ENCODE assay signal across 34 cellular contexts in the genomic region with DNA sequence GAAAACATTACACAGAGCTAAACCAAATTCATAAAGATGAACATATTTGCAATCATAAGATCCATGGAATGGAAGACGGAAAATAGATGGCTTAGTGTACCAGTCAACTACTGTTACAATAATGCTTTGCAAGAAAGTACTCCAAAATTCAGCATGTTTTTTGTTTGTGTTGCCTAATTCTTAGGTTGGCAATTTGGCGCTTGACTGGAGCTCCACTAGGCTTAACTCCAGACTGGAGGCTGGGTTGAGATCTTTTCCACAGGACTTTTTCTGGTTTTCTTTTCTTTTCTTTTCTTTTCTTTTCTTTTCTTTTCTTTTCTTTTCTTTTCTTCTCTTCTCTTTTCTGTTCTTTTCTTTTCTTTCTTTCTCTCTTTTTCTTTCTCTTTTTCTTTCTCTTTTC.
"Had no signal": no experiment of that assay in that cellular context is flagged by ENCODE, and none has a peak within 500 bp of the region (broad histone marks: within the 10 kb centered on the region; RNA-seq: fewer than 3 reads in every experiment).

No MANE protein-coding gene starts in this region.

- H3K4me1 ChIP-seq: Peyer's patch, SJSA1 had no signal

- H3K36me3 ChIP-seq: brain microvascular endothelial cell, Peyer's patch, SJSA1 had no signal

- H3K4me3 ChIP-seq: Peyer's patch, SJSA1 had no signal

- H3K4me1 Mint-ChIP-seq: activated CD4-positive, alpha-beta T cell treated with anti-CD3 and anti-CD28 coated beads for 36 hours; activated CD4-positive, alpha-beta T cell treated with anti-CD3 and anti-CD28 coated beads, Interleukin-2, amount 10 ng/mL, durations not matched to agents 7 days and 5 days; activated CD8-positive, alpha-beta memory T cell treated with anti-CD3 and anti-CD28 coated beads, Interleukin-2, amount 10 ng/mL, durations not matched to agents 7 days and 5 days; activated naive CD8-positive, alpha-beta T cell treated with anti-CD3 and anti-CD28 coated beads for 36 hours; IgD-negative memory B cell had no signal

- ATAC-seq: activated CD4-positive, alpha-beta T cell treated with anti-CD3 and anti-CD28 coated beads for 36 hours; activated CD4-positive, CD25-positive, alpha-beta regulatory T cell treated with anti-CD3 and anti-CD28 coated beads, Interleukin-2, amount 50 U/mL, for 24 hours; activated CD8-positive, alpha-beta memory T cell treated with anti-CD3 and anti-CD28 coated beads, Interleukin-2, amount 10 ng/mL, durations not matched to agents 7 days and 5 days; PC-3 had no signal

- H3K9me2 ChIP-seq: SK-N-SH had no signal

- H3K27ac Mint-ChIP-seq: activated CD4-positive, alpha-beta T cell treated with anti-CD3 and anti-CD28 coated beads for 36 hours; activated CD4-positive, alpha-beta T cell treated with anti-CD3 and anti-CD28 coated beads, Interleukin-2, amount 10 ng/mL, durations not matched to agents 7 days and 5 days; activated CD8-positive, alpha-beta memory T cell treated with anti-CD3 and anti-CD28 coated beads, Interleukin-2, amount 10 ng/mL, durations not matched to agents 7 days and 5 days; activated naive CD8-positive, alpha-beta T cell treated with anti-CD3 and anti-CD28 coated beads for 36 hours; IgD-negative memory B cell; T-helper 1 cell treated with Interleukin-12 subunit alpha and Interleukin-12 subunit beta and Interleukin-4 antibody, amounts not matched to agents 30 μg/mL and 1 μg/mL, for 36 hours; T-helper 2 cell treated with Interferon-gamma antibody and Interleukin-4, amounts not matched to agents 5 μg/mL and 100 μg/mL, for 36 hours had no signal

- H3K27me3 ChIP-seq: brain microvascular endothelial cell, Peyer's patch, SJSA1 had no signal

- H3K9me3 ChIP-seq: Peyer's patch, SJSA1, SK-N-SH had no signal

- H3K27me3 Mint-ChIP-seq: activated CD4-positive, alpha-beta T cell treated with anti-CD3 and anti-CD28 coated beads for 36 hours; activated CD4-positive, alpha-beta T cell treated with anti-CD3 and anti-CD28 coated beads, Interleukin-2, amount 10 ng/mL, durations not matched to agents 7 days and 5 days; activated CD8-positive, alpha-beta memory T cell treated with anti-CD3 and anti-CD28 coated beads, Interleukin-2, amount 10 ng/mL, durations not matched to agents 7 days and 5 days; activated naive CD8-positive, alpha-beta T cell treated with anti-CD3 and anti-CD28 coated beads for 36 hours; IgD-negative memory B cell had no signal

- DNase-seq: activated CD4-positive, alpha-beta T cell treated with anti-CD3 and anti-CD28 coated beads for 36 hours; activated CD4-positive, alpha-beta T cell treated with anti-CD3 and anti-CD28 coated beads, Interleukin-2, amount 10 ng/mL, durations not matched to agents 7 days and 5 days; activated CD4-positive, alpha-beta T cell treated with anti-CD3 and anti-CD28 coated beads, Interleukin-2, amount 50 U/mL, for 48 hours; activated CD8-positive, alpha-beta memory T cell treated with anti-CD3 and anti-CD28 coated beads for 24 hours; activated CD8-positive, alpha-beta memory T cell treated with anti-CD3 and anti-CD28 coated beads, Interleukin-2, amount 10 ng/mL, durations not matched to agents 7 days and 5 days; activated CD8-positive, alpha-beta memory T cell treated with anti-CD3 and anti-CD28 coated beads, Interleukin-2, amount 50 U/mL, for 48 hours; activated effector memory CD4-positive, alpha-beta T cell treated with Interleukin-2 at 50 U/mL for 16 hours; activated naive CD4-positive, alpha-beta T cell treated with anti-CD3 and anti-CD28 coated beads, Interleukin-2, amount 50 U/mL, for 16 hours; activated naive CD8-positive, alpha-beta T cell treated with anti-CD3 and anti-CD28 coated beads for 36 hours; activated T-cell treated with anti-CD3 and anti-CD28 coated beads, Interleukin-2, amount 50 U/mL, for 48 hours; amniotic stem cell; aorta; brain microvascular endothelial cell; Karpas-422; KBM-7; NCI-H1105; NCI-H1417 treated with DMSO at 0.1 percent for 48 hours; NCI-H187 treated with DMSO at 0.1 percent for 48 hours; NCI-H2081; NCI-H2171 treated with DMSO at 0.1 percent for 48 hours; NCI-H2227 treated with DMSO at 0.1 percent for 48 hours; NCI-H446; NCI-H524; NCI-H69; PC-3; Peyer's patch; RPMI8226; SHP77 treated with DMSO at 0.1 percent for 48 hours; SK-N-SH had no signal

- H3K4me2 ChIP-seq: SK-N-SH had no signal

- H3K4me3 Mint-ChIP-seq: activated CD4-positive, alpha-beta T cell treated with anti-CD3 and anti-CD28 coated beads for 36 hours; activated CD4-positive, alpha-beta T cell treated with anti-CD3 and anti-CD28 coated beads, Interleukin-2, amount 10 ng/mL, durations not matched to agents 7 days and 5 days; activated CD8-positive, alpha-beta memory T cell treated with anti-CD3 and anti-CD28 coated beads, Interleukin-2, amount 10 ng/mL, durations not matched to agents 7 days and 5 days; activated naive CD8-positive, alpha-beta T cell treated with anti-CD3 and anti-CD28 coated beads for 36 hours; IgD-negative memory B cell; T-helper 1 cell treated with Interleukin-12 subunit alpha and Interleukin-12 subunit beta and Interleukin-4 antibody, amounts not matched to agents 30 μg/mL and 1 μg/mL, for 36 hours; T-helper 2 cell treated with Interferon-gamma antibody and Interleukin-4, amounts not matched to agents 5 μg/mL and 100 μg/mL, for 36 hours had no signal

- H3K9me3 Mint-ChIP-seq: activated naive CD8-positive, alpha-beta T cell treated with anti-CD3 and anti-CD28 coated beads for 36 hours had no signal

- H3K36me3 Mint-ChIP-seq: activated CD8-positive, alpha-beta memory T cell treated with anti-CD3 and anti-CD28 coated beads, Interleukin-2, amount 10 ng/mL, durations not matched to agents 7 days and 5 days; activated naive CD8-positive, alpha-beta T cell treated with anti-CD3 and anti-CD28 coated beads for 36 hours had no signal

- H3K27ac ChIP-seq: brain microvascular endothelial cell, Peyer's patch, SJSA1 had no signal
